8 cellular contexts compared by ENCODE assay signal in the genomic region with DNA sequence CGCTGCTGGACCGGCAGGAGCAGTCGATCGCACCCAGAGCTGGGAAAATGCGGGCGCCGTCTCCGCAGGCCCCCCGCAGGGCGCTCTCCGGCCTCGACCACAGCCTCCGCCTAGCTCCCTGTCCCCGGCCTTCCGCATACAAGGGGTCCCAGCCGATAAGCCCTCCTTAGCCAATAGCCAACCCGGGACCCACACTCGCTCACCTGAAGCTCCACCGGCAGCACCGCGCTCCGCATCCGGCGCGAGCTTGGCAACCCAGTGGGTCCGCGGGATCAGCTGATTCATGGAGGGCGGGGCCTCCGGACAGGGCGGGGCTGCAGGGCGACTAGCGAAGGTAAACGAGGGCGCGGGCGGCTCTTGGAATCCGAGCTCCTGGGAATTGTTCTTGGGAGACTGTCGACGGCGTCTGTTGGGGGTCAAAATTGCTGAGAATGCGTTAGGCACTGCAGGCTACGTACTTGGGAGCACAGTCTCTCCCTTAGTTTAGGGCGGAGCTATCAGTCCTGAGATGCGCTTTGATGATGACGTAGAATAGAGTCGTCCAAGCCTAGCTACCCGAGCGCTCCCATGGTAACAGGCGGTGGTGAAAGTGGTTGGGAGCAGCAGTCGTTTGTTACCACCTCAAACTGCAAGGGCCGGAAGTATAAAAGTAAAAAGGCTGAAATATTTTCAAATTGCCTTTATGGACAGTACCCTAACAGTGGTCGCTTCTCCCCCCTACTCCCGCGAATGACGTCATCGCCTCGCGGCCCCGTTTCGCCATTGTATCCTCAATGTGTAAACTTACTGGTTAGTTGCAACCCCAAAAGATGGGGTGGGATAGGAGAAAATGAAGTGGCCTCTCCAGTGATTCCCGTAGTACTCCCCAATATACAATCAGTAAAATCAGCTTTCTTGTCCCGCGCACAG. TPM values are rescaled to one million over a fixed set of nuclear protein-coding genes. Genes with fewer than 3 reads are reported as not detected.
DNase-seq lines count a peak whose midpoint lies in the region; ATAC-seq and TF ChIP-seq lines count a peak whose summit lies in the region.

TSS of gene ALS2 (minus strand) at position 260 of the 909 bp plus-strand sequence. CDS start 12,048 bp downstream, outside the sequence.

- H3K36me3 Mint-ChIP-seq in T-helper 1 cell treated with Interleukin-12 subunit alpha and Interleukin-12 subunit beta and Interleukin-4 antibody, amounts not matched to agents 30 μg/mL and 1 μg/mL, for 36 hours (ENCODE audit: low read depth): no peaks in the 10 kb centered on the region

- H3K4me1 ChIP-seq in prostate gland (replicated peaks) (no peaks in the 10 kb centered on the region), urinary bladder (ENCODE audit: insufficient read depth) (no peaks in the 10 kb centered on the region)

- peak; percentile 89 for DNase-seq in GM13977 (ENCODE audit: low spot score)
- peak; percentile 96 for DNase-seq in NCI-H1694 (lab: John Stamatoyannopoulos, UW)
- DNase-seq in left ventricle myocardium superior: peak; percentile 98
- DNase-seq in prostate gland (ENCODE audit: low spot score): peak; percentile 98

- ATAC-seq in HG02884 (IDR thresholded peaks at IDR 0.05; ENCODE audit: unreplicated experiment) (peak; percentile 91), left ventricle myocardium superior (peak; percentile 96)

- WGBS in prostate gland: under 1% methylated on average over 54 of the region's 63 CpGs
- under 1% methylated on average over 63 of the region's 63 CpGs for WGBS in urinary bladder

- in situ Hi-C loops in GM13977 (cut with MboI; ENCODE audit: low pct_unique_long_range_greater_than_20kb, low sequenced_read_pairs, unreplicated experiment): no loop called here

- H3K4me1 Mint-ChIP-seq in T-helper 1 cell treated with Interleukin-12 subunit alpha and Interleukin-12 subunit beta and Interleukin-4 antibody, amounts not matched to agents 30 μg/mL and 1 μg/mL, for 36 hours (ENCODE audit: low read depth): peaks cover 24% of the 10 kb centered on the region

- H3K9me3 ChIP-seq in prostate gland: no peaks in the 10 kb centered on the region

- H3K27ac ChIP-seq in angular gyrus (ENCODE audit: low read depth, low read length) (peak within 1 kb of the TSS; percentile 84), prostate gland (peak within 1 kb of the TSS; percentile 81 to 84), urinary bladder (ENCODE audit: low read depth) (peak within 1 kb of the TSS; percentile 71)

- H3K4me3 ChIP-seq in prostate gland: peak within 1 kb of the TSS; percentile 71 to 86
- peak within 1 kb of the TSS; percentile 77 for H3K4me3 ChIP-seq in urinary bladder (ENCODE audit: low read depth, low read length)

- H3K27ac Mint-ChIP-seq in T-helper 1 cell treated with Interleukin-12 subunit alpha and Interleukin-12 subunit beta and Interleukin-4 antibody, amounts not matched to agents 30 μg/mL and 1 μg/mL, for 36 hours: peak within 1 kb of the TSS; percentile 98

- H3K27me3 Mint-ChIP-seq in T-helper 1 cell treated with Interleukin-12 subunit alpha and Interleukin-12 subunit beta and Interleukin-4 antibody, amounts not matched to agents 30 μg/mL and 1 μg/mL, for 36 hours (ENCODE audit: low read depth): peaks cover 18% of the 10 kb centered on the region

- TF ChIP-seq POLR2A in prostate gland (IDR thresholded peaks at IDR 0.05): peak; percentile 69

- TF ChIP-seq CTCF in GM13977 (IDR thresholded peaks at IDR 0.05; ENCODE audit: extremely low read depth, insufficient read depth, missing control alignments): no peak
- TF ChIP-seq CTCF in prostate gland (IDR thresholded peaks at IDR 0.05): peak in 1 of 4 experiments; percentile 9

- H3K4me3 Mint-ChIP-seq in T-helper 1 cell treated with Interleukin-12 subunit alpha and Interleukin-12 subunit beta and Interleukin-4 antibody, amounts not matched to agents 30 μg/mL and 1 μg/mL, for 36 hours: peak within 1 kb of the TSS; percentile 98

- H3K9me3 Mint-ChIP-seq in T-helper 1 cell treated with Interleukin-12 subunit alpha and Interleukin-12 subunit beta and Interleukin-4 antibody, amounts not matched to agents 30 μg/mL and 1 μg/mL, for 36 hours: no peaks in the 10 kb centered on the region

- intact Hi-C loops in left ventricle myocardium superior (cut with micrococcal nuclease): no loop called here
- intact Hi-C loops in prostate gland (cut with DNase I): loop anchor here (5.0 kb wide), 1 partner anchor 251 kb away; the partner anchor contains the start of gene FZD7

- no peaks in the 10 kb centered on the region for H3K36me3 ChIP-seq in prostate gland
- H3K36me3 ChIP-seq in urinary bladder (ENCODE audit: insufficient read depth): no peaks in the 10 kb centered on the region

- H3K27me3 ChIP-seq in prostate gland (replicated peaks; ENCODE audit: insufficient read depth): no peaks in the 10 kb centered on the region

RNA-seq across cellular contexts. Expression of gene ALS2, which starts in this region (rescaled TPM):
- total RNA-seq in left ventricle myocardium superior: 35.6 TPM
- total RNA-seq in prostate gland: 10 to 100 TPM; 14.8 to 16.3 TPM
- 28.2 TPM for total RNA-seq in urinary bladder
- polyA plus RNA-seq in urinary bladder: 11.0 TPM

Comparison
In these comparisons a context has a peak if more than half of its experiments do, and no peak if none do; other contexts are left out.
1. Peak in every context shown above with its lines: DNase-seq, ATAC-seq, H3K4me3 ChIP-seq and H3K27ac ChIP-seq.